In the genomic region with DNA sequence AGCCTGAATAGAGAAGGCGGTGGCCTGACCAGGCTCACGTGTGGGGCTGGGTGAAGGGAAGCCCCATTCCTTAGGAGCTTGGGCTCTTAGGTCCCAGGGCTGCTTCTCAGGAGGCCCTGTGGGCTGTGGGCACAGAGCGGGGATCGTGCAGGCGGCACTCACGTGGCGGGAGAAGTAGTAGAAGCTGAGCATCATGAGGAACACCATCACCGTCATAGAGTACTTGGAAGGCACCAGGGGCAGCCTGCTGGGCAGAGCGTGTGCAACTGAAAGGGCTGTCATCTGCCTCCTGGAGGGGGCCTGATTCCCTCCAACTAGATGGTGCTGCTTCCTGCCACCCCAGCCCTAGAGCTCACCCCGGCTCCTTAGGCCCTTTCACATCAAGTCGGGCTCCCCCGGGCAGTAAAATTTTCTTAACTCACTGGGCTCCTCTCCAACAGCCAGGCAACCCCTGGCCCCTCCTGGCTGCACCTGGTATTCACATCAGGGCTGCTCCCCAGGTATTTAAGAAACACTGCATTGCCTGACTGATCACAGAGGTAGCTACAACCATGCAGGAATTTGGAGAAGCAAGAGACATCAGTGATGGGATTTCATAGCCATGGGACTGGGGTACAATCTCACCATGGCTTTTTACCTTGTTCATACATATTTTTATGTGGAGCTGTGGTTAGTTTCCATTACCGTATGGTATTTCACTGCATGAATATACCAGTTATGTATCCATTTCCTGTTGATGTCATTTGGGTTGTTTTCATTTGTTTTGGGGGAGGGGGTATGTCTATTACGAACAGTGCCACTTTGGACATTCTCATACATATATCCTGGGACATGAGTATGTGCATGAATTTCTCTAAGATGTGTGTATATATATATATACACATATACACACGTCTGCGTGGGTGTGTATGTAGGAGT, we compare ENCODE assay signal across 12 cellular contexts. TPM values are rescaled to one million over a fixed set of nuclear protein-coding genes. Genes with fewer than 3 reads are reported as not detected.
DNase-seq lines count a peak whose midpoint lies in the region; ATAC-seq, FAIRE-seq and TF ChIP-seq lines count a peak whose summit lies in the region.
"Had no signal": no experiment of that assay in that cellular context is flagged by ENCODE, and none has a peak within 500 bp of the region (broad histone marks: within the 10 kb centered on the region; RNA-seq: fewer than 3 reads in every experiment).

No MANE protein-coding gene starts in this region.

- no peak for TF ChIP-seq RAD21 in Ishikawa (IDR thresholded peaks at IDR 0.05; ENCODE audit: low read depth)

- H3K4me2 ChIP-seq in neuronal stem cell (ENCODE audit: insufficient read depth, low read length, poor library complexity, severe bottlenecking): no peak overlapping the region

- H2AFZ ChIP-seq in neuronal stem cell (ENCODE audit: low read length): no peak overlapping the region

- no peak overlapping the region for H2BK5ac ChIP-seq in neuronal stem cell (ENCODE audit: low read length)

- H3K27ac ChIP-seq in neuronal stem cell (replicated peaks; ENCODE audit: low read length): no peak overlapping the region
- H3K27ac ChIP-seq: prostate gland had no signal

- peak; percentile 8 for DNase-seq in D721Med (ENCODE audit: insufficient read length, low spot score)
- peak; percentile 28 to 68 for DNase-seq in cardiac fibroblast (ENCODE audit: low read depth in 2 of 2)
- DNase-seq in neuronal stem cell (ENCODE audit: low spot score): no peak
- DNase-seq in inferior parietal cortex (ENCODE audit: extremely low spot score): no peak
- no peak for DNase-seq in C1 segment of cervical spinal cord (lab: John Stamatoyannopoulos, UW)
- DNase-seq: left cardiac atrium, NCI-H2107 had no signal

- ATAC-seq in GM21576 (IDR thresholded peaks at IDR 0.05; ENCODE audit: unreplicated experiment) (no peak), GM19328 (IDR thresholded peaks at IDR 0.05; ENCODE audit: unreplicated experiment) (no peak)
- ATAC-seq: left cardiac atrium had no signal

- no peak for FAIRE-seq in D721Med (lab: Jason Lieb, UNC)
- FAIRE-seq: endometrium had no signal

- H3K14ac ChIP-seq in neuronal stem cell (ENCODE audit: low read length): no peak overlapping the region

- H4K91ac ChIP-seq in neuronal stem cell (ENCODE audit: low read depth, low read length, poor library complexity): no peak overlapping the region

- H3K23ac ChIP-seq in neuronal stem cell (ENCODE audit: low read depth, low read length, poor library complexity): no peak overlapping the region

- no peak overlapping the region for H4K8ac ChIP-seq in neuronal stem cell (ENCODE audit: low read depth, low read length)

- peak overlapping the region; percentile 27 for H2AK5ac ChIP-seq in neuronal stem cell (ENCODE audit: low read depth, low read length)

- H2BK15ac ChIP-seq in neuronal stem cell (ENCODE audit: low read length): peak overlapping the region; percentile 4

- H2BK120ac ChIP-seq in neuronal stem cell (ENCODE audit: low read depth, low read length): no peak overlapping the region

- no peak for TF ChIP-seq CTCF in D721Med (IDR thresholded peaks at IDR 0.05; ENCODE audit: insufficient read depth, missing control alignments)
- TF ChIP-seq CTCF in cardiac fibroblast (IDR thresholded peaks at IDR 0.05; ENCODE audit: low read depth, low read length): no peak

- H3K27me3 ChIP-seq in neuronal stem cell (ENCODE audit: control insufficient read depth in 3 of 3, insufficient read depth in 3 of 3, low read depth in 1 of 3, low read length in 3 of 3): no peaks in the 10 kb centered on the region

- H3K4me1 ChIP-seq in neuronal stem cell (ENCODE audit: control insufficient read depth in 2 of 2, insufficient read depth in 1 of 2, low read depth in 1 of 2, low read length in 2 of 2): peaks cover 12 to 23% of the 10 kb centered on the region in 2 donors
- H3K4me1 ChIP-seq: prostate gland had no signal

- no CpG with 5 or more reads among the region's 16 CpGs for WGBS in neuronal stem cell (ENCODE audit: extremely low coverage in 2 of 2, insufficient read length in 2 of 2, insufficient replicate concordance in 1 of 2), 2 donors

- peaks cover 6 to 7% of the 10 kb centered on the region in 2 donors for H3K9me3 ChIP-seq in neuronal stem cell (replicated peaks in 1 of 2; ENCODE audit: control insufficient read depth in 2 of 2, insufficient read depth in 1 of 2, low read depth in 1 of 2, low read length in 2 of 2)
- H3K9me3 ChIP-seq: prostate gland had no signal

- no peak overlapping the region for H2BK12ac ChIP-seq in neuronal stem cell (ENCODE audit: low read length)

- no peak overlapping the region for H3K4ac ChIP-seq in neuronal stem cell (ENCODE audit: low read length)

- peaks cover 26 to 71% of the 10 kb centered on the region in 2 donors for H3K36me3 ChIP-seq in neuronal stem cell (replicated peaks in 1 of 2; ENCODE audit: control insufficient read depth in 2 of 2, insufficient read depth in 2 of 2, low read length in 2 of 2)
- H3K36me3 ChIP-seq: prostate gland had no signal

- H3K79me1 ChIP-seq in neuronal stem cell (ENCODE audit: low read depth, low read length): peaks cover 9% of the 10 kb centered on the region

- peak; percentile 56; the same call in 1 of the 2 replicates for TF ChIP-seq EP300 in Ishikawa (IDR thresholded peaks at IDR 0.05; ENCODE audit: borderline replicate concordance)

- H3K4me3 ChIP-seq in cardiac fibroblast (replicated peaks in 1 of 2; ENCODE audit: low read depth in 2 of 2, low read length in 2 of 2) (no peak overlapping the region), neuronal stem cell (ENCODE audit: low read length in 2 of 2) (no peak overlapping the region)
- H3K4me3 ChIP-seq: prostate gland had no signal

- H3K18ac ChIP-seq in neuronal stem cell (ENCODE audit: low read length): peak overlapping the region; percentile 42

- peak overlapping the region; percentile 68 for H3K9ac ChIP-seq in neuronal stem cell (ENCODE audit: low read depth, low read length, poor library complexity)

TF ChIP-seq in Ishikawa, 13 proteins besides CTCF, POLR2A, EP300 and RAD21:
- TF ChIP-seq, protein P1, sequence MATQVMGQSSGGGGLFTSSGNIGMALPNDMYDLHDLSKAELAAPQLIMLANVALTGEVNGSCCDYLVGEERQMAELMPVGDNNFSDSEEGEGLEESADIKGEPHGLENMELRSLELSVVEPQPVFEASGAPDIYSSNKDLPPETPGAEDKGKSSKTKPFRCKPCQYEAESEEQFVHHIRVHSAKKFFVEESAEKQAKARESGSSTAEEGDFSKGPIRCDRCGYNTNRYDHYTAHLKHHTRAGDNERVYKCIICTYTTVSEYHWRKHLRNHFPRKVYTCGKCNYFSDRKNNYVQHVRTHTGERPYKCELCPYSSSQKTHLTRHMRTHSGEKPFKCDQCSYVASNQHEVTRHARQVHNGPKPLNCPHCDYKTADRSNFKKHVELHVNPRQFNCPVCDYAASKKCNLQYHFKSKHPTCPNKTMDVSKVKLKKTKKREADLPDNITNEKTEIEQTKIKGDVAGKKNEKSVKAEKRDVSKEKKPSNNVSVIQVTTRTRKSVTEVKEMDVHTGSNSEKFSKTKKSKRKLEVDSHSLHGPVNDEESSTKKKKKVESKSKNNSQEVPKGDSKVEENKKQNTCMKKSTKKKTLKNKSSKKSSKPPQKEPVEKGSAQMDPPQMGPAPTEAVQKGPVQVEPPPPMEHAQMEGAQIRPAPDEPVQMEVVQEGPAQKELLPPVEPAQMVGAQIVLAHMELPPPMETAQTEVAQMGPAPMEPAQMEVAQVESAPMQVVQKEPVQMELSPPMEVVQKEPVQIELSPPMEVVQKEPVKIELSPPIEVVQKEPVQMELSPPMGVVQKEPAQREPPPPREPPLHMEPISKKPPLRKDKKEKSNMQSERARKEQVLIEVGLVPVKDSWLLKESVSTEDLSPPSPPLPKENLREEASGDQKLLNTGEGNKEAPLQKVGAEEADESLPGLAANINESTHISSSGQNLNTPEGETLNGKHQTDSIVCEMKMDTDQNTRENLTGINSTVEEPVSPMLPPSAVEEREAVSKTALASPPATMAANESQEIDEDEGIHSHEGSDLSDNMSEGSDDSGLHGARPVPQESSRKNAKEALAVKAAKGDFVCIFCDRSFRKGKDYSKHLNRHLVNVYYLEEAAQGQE (IDR thresholded peaks at IDR 0.05; ENCODE audit: low read depth): no peak
- TF ChIP-seq CEBPB (IDR thresholded peaks at IDR 0.05) (no peak), ZBTB7A (IDR thresholded peaks at IDR 0.05; ENCODE audit: low read depth) (no peak), TEAD4 (IDR thresholded peaks at IDR 0.05) (peak; percentile 62), EGR1 (IDR thresholded peaks at IDR 0.05) (no peak), CREB1 (IDR thresholded peaks at IDR 0.05; ENCODE audit: low read depth) (no peak), TCF12 (IDR thresholded peaks at IDR 0.05; ENCODE audit: low read depth) (peak; percentile 93), NFIC (IDR thresholded peaks at IDR 0.05) (peak; percentile 64), FOXM1 (IDR thresholded peaks at IDR 0.05; ENCODE audit: borderline replicate concordance, low read depth) (peak; percentile 52; the same call in 1 of the 2 replicates), YY1 (IDR thresholded peaks at IDR 0.05; ENCODE audit: low read depth) (no peak), TAF1 (IDR thresholded peaks at IDR 0.05; ENCODE audit: low read depth) (no peak)
- TF ChIP-seq, protein P2, sequence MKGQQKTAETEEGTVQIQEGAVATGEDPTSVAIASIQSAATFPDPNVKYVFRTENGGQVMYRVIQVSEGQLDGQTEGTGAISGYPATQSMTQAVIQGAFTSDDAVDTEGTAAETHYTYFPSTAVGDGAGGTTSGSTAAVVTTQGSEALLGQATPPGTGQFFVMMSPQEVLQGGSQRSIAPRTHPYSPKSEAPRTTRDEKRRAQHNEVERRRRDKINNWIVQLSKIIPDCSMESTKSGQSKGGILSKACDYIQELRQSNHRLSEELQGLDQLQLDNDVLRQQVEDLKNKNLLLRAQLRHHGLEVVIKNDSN (IDR thresholded peaks at IDR 0.05): no peak
- TF ChIP-seq, protein P3, sequence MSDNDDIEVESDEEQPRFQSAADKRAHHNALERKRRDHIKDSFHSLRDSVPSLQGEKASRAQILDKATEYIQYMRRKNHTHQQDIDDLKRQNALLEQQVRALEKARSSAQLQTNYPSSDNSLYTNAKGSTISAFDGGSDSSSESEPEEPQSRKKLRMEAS (IDR thresholded peaks at IDR 0.05): no peak
TF ChIP-seq in Ishikawa: peak in this region for 4.

RNA-seq across cellular contexts. Expression of a gene that starts 32.9 kb away (rescaled TPM):
- 28.0 TPM for polyA plus RNA-seq in neuronal stem cell (2013, experiment 1 of 2)
- polyA plus RNA-seq in neuronal stem cell (2013, experiment 2 of 2): 29.6 TPM

RNA-seq across cellular contexts. Expression of a gene that starts 33.0 kb away (rescaled TPM):
- polyA plus RNA-seq in neuronal stem cell (2013, experiment 1 of 2): 95.1 TPM
- polyA plus RNA-seq in neuronal stem cell (2013, experiment 2 of 2): 94.6 TPM

Comparison
In these comparisons a context has a peak if more than half of its experiments do, and no peak if none do; other contexts are left out.
1. DNase-seq: peak in D721Med (single experiment) and cardiac fibroblast (2 of 2); none in neuronal stem cell (single experiment), inferior parietal cortex (single experiment) and C1 segment of cervical spinal cord (0 of 14).